8 cellular contexts compared by ENCODE assay signal in the genomic region with DNA sequence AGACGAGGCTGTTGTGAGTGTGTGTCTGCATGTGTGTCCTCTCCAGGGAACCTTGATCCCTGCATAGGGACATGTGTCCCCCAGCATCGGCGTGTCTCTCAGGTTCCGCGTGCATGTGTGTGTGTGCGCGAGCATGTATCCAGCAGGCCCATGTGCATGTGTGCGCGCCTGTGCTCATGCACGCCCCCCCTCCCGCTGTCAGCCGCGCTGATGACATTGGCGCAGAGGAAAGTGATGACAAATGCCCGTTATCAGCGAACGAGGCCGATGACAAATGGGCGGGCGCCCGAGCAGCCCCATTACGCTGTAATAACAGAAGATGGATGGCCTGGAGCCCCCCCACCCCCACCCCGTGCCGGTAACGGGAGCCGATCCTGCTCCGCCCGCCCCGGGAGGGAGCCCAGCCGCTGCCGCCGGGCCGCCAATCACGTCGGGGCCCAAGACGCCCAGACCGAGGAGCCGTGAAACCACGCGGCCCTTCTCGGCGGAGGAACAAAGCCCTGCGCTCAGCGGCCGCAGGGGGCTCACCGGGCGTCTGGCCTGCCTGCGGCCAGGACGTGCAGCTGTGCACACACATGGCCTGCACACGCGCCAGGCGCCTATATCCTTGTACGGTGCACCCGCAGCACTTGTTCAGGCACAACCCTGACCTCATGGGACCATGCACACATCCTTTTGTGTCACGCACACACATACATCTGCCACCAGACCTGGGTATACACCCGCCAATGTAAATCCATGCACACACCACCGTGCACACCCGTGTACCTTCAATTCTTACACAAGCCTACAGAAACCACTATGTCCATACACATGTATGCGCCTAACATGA. TPM values are rescaled to one million over a fixed set of nuclear protein-coding genes. Genes with fewer than 3 reads are reported as not detected.
DNase-seq lines count a peak whose midpoint lies in the region; ATAC-seq and TF ChIP-seq lines count a peak whose summit lies in the region.

No MANE protein-coding gene starts in this region.

- no peak for ATAC-seq in lower lobe of right lung
- no peak for ATAC-seq in HG03097 (IDR thresholded peaks at IDR 0.05; ENCODE audit: low FRiP score, unreplicated experiment)
- no peak for ATAC-seq in HG03045 (IDR thresholded peaks at IDR 0.05; ENCODE audit: unreplicated experiment)
- no peak for ATAC-seq in gastroesophageal sphincter

- H3K36me3 ChIP-seq in lower lobe of right lung: no peaks in the 10 kb centered on the region
- H3K36me3 ChIP-seq in gastroesophageal sphincter: no peaks in the 10 kb centered on the region

- no peak for TF ChIP-seq EP300 in gastroesophageal sphincter (IDR thresholded peaks at IDR 0.05)

- no peak for TF ChIP-seq POLR2A in gastroesophageal sphincter (IDR thresholded peaks at IDR 0.05)

- H3K4me3 Mint-ChIP-seq in activated naive CD8-positive, alpha-beta T cell treated with anti-CD3 and anti-CD28 coated beads for 36 hours: no peak overlapping the region

- H3K27ac Mint-ChIP-seq in activated naive CD8-positive, alpha-beta T cell treated with anti-CD3 and anti-CD28 coated beads for 36 hours: no peak overlapping the region

- peaks cover 73% of the 10 kb centered on the region for H3K27me3 ChIP-seq in lower lobe of right lung (ENCODE audit: low read depth)
- H3K27me3 ChIP-seq in gastroesophageal sphincter: peaks cover 86% of the 10 kb centered on the region

- no peaks in the 10 kb centered on the region for H3K9me3 Mint-ChIP-seq in activated naive CD8-positive, alpha-beta T cell treated with anti-CD3 and anti-CD28 coated beads for 36 hours

- intact Hi-C loops in lower lobe of right lung (cut with DNase I): no loop called here

- 38 to 67% methylated on average over 2 to 11 of the region's 59 CpGs for WGBS in gastroesophageal sphincter (ENCODE audit: low coverage in 1 of 2), 2 donors

- no peaks in the 10 kb centered on the region for H3K36me3 Mint-ChIP-seq in activated naive CD8-positive, alpha-beta T cell treated with anti-CD3 and anti-CD28 coated beads for 36 hours

- peaks cover 10% of the 10 kb centered on the region for H3K4me1 Mint-ChIP-seq in activated naive CD8-positive, alpha-beta T cell treated with anti-CD3 and anti-CD28 coated beads for 36 hours

- DNase-seq in AG08395 (ENCODE audit: low spot score) (peak; percentile 17), GM19238 (ENCODE audit: insufficient read length, low spot score) (peak; percentile 43), lower lobe of right lung (no peak), HPDE6-E6E7 (ENCODE audit: extremely low spot score) (no peak)
- peak; percentile 21 for DNase-seq in activated naive CD8-positive, alpha-beta T cell treated with anti-CD3 and anti-CD28 coated beads for 36 hours

- peak overlapping the region; percentile 2 for H3K4me3 ChIP-seq in lower lobe of right lung
- H3K4me3 ChIP-seq in gastroesophageal sphincter: peak overlapping the region in 1 of 2 donors; percentile 34

- TF ChIP-seq CTCF in lower lobe of right lung (IDR thresholded peaks at IDR 0.05) (no peak), gastroesophageal sphincter (IDR thresholded peaks at IDR 0.05) (no peak)

- H3K27me3 Mint-ChIP-seq in activated naive CD8-positive, alpha-beta T cell treated with anti-CD3 and anti-CD28 coated beads for 36 hours: peaks cover 64% of the 10 kb centered on the region

- H3K27ac ChIP-seq in lower lobe of right lung (no peak overlapping the region), gastroesophageal sphincter (no peak overlapping the region)

- H3K9me3 ChIP-seq in lower lobe of right lung (no peaks in the 10 kb centered on the region), gastroesophageal sphincter (no peaks in the 10 kb centered on the region)

- H3K4me1 ChIP-seq in lower lobe of right lung: peaks cover 24% of the 10 kb centered on the region
- H3K4me1 ChIP-seq in gastroesophageal sphincter: peaks cover 0 to 30% (median 22%) of the 10 kb centered on the region in 3 donors

RNA-seq across cellular contexts. Expression of a gene that starts 21.5 kb away (rescaled TPM):
- 10 to 100 TPM; 27.4 to 28.6 TPM for total RNA-seq in activated naive CD8-positive, alpha-beta T cell treated with anti-CD3 and anti-CD28 coated beads for 36 hours
- total RNA-seq in lower lobe of right lung (36.9 TPM), gastroesophageal sphincter (10 to 100 TPM; 21.6 to 28.8 (median 24.4) TPM)

RNA-seq across cellular contexts. Expression of a gene that starts 21.6 kb away (rescaled TPM):
- total RNA-seq in activated naive CD8-positive, alpha-beta T cell treated with anti-CD3 and anti-CD28 coated beads for 36 hours: 10 to 100 TPM; 20.4 to 22.9 TPM
- total RNA-seq in lower lobe of right lung (12.9 TPM), gastroesophageal sphincter (10 to 100 TPM; 13.4 to 30.1 (median 24.5) TPM)

Comparison
In these comparisons a context has a peak if more than half of its experiments do, and no peak if none do; other contexts are left out.
1. DNase-seq: peak in AG08395 (single experiment), GM19238 (single experiment) and activated naive CD8-positive, alpha-beta T cell treated with anti-CD3 and anti-CD28 coated beads for 36 hours (single experiment); none in lower lobe of right lung (single experiment) and HPDE6-E6E7 (single experiment).